In genomic region chr14:39268393-39268792, GRCh38 we compare ENCODE assay signal across 8 cellular contexts. TPM values are rescaled to one million over a fixed set of nuclear protein-coding genes. Genes with fewer than 3 reads are reported as not detected.
DNase-seq lines count a peak whose midpoint lies in the region; ATAC-seq and TF ChIP-seq lines count a peak whose summit lies in the region.

No MANE protein-coding gene starts in this region.

- H3K27ac Mint-ChIP-seq in chondrocyte (ENCODE audit: unreplicated experiment), result peak overlapping the region; percentile 98
- peak overlapping the region; percentile 7 to 98 (median 96) for H3K27ac Mint-ChIP-seq in naive thymus-derived CD8-positive, alpha-beta T cell

- peak overlapping the region; percentile 86 for H3K4me3 Mint-ChIP-seq in chondrocyte (ENCODE audit: unreplicated experiment)
- peak overlapping the region; percentile 69 to 97 (median 93) for H3K4me3 Mint-ChIP-seq in naive thymus-derived CD8-positive, alpha-beta T cell

- no peak for TF ChIP-seq CTCF in chondrocyte (IDR thresholded peaks at IDR 0.05)

- POLR2A ChIA-PET in naive thymus-derived CD8-positive, alpha-beta T cell (lab: Charles Lee), result interaction anchor here (0.7 to 3.1 kb wide), 4 partner anchors 9 to 165 kb away, joined by 3 to 71 read pairs (median 8); partner anchors contain the start of genes FBXO33, PNN and SEC23A

- peaks cover 6% of the 10 kb centered on the region for H3K9me3 Mint-ChIP-seq in chondrocyte (ENCODE audit: low read depth)
- H3K9me3 Mint-ChIP-seq in naive thymus-derived CD8-positive, alpha-beta T cell, result peaks cover 0 to 6% (median 0%) of the 10 kb centered on the region in 9 donors

- DNase-seq in NOMO-1 treated with DMSO at 0.1 percent for 48 hours (lab: John Stamatoyannopoulos, UW; ENCODE audit: unreplicated experiment) (peak; percentile 11), NOMO-1 treated with dmso at 0.1 percent for 144 hours (lab: John Stamatoyannopoulos, UW; ENCODE audit: unreplicated experiment) (no peak), NCI-H69 (lab: John Stamatoyannopoulos, UW) (peak; percentile 72), chondrocyte (ENCODE audit: low spot score) (no peak)
- DNase-seq in naive thymus-derived CD8-positive, alpha-beta T cell, result peak in 2 of 10 donors; percentile 9
- DNase-seq in effector CD8-positive, alpha-beta T cell (lab: John Stamatoyannopoulos, UW), result no peak
- no peak for DNase-seq in activated CD4-positive, CD25-positive, alpha-beta regulatory T cell (lab: John Stamatoyannopoulos, UW)

- no peak for ATAC-seq in naive thymus-derived CD8-positive, alpha-beta T cell
- no peak for ATAC-seq in HG02642 (IDR thresholded peaks at IDR 0.05; ENCODE audit: poor library complexity, unreplicated experiment)

- peaks cover under 1% of the 10 kb centered on the region for H3K36me3 Mint-ChIP-seq in chondrocyte (ENCODE audit: low read depth)
- peaks cover 0 to 12% (median 0%) of the 10 kb centered on the region in 3 donors for H3K36me3 Mint-ChIP-seq in naive thymus-derived CD8-positive, alpha-beta T cell

- no peaks in the 10 kb centered on the region for H3K27me3 Mint-ChIP-seq in chondrocyte (ENCODE audit: low read depth)
- no peaks in the 10 kb centered on the region for H3K27me3 Mint-ChIP-seq in naive thymus-derived CD8-positive, alpha-beta T cell

- peaks cover 51% of the 10 kb centered on the region for H3K4me1 Mint-ChIP-seq in chondrocyte (ENCODE audit: low read depth)
- H3K4me1 Mint-ChIP-seq in naive thymus-derived CD8-positive, alpha-beta T cell, result peaks cover 23 to 72% (median 64%) of the 10 kb centered on the region in 4 donors

RNA-seq across cellular contexts. Expression of gene MIA2, which starts 34.7 kb away (rescaled TPM):
- total RNA-seq in chondrocyte, result 23.0 to 27.3 TPM (median 26.6 TPM) in 3 replicates
- 10 to 100 TPM; 26.0 to 26.1 TPM for total RNA-seq in naive thymus-derived CD8-positive, alpha-beta T cell
- polyA plus RNA-seq in naive thymus-derived CD8-positive, alpha-beta T cell, result 10 to 100 TPM; 21.5 to 23.1 (median 22.4) TPM

Comparison
In these comparisons a context has a peak if more than half of its experiments do, and no peak if none do; other contexts are left out.
1. DNase-seq: peak in NOMO-1 treated with DMSO at 0.1 percent for 48 hours (single experiment) and NCI-H69 (single experiment); none in NOMO-1 treated with dmso at 0.1 percent for 144 hours (single experiment), chondrocyte (single experiment), effector CD8-positive, alpha-beta T cell (single experiment) and activated CD4-positive, CD25-positive, alpha-beta regulatory T cell (0 of 4).